ENCODE assay signal across 8 cellular contexts in genomic region chr10:69327463-69328345, GRCh38. TPM values are rescaled to one million over a fixed set of nuclear protein-coding genes. Genes with fewer than 3 reads are reported as not detected.
DNase-seq lines count a peak whose midpoint lies in the region; ATAC-seq and TF ChIP-seq lines count a peak whose summit lies in the region.

No MANE protein-coding gene starts in this region.

- DNase-seq in GM06990 (ENCODE audit: extremely low read depth, insufficient read length): peak; percentile 47
- DNase-seq in NB4 (ENCODE audit: low read depth): peak; percentile 64
- peak; percentile 22 for DNase-seq in activated T-helper 2 cell treated with anti-CD3 and anti-CD28 coated beads, Interferon-gamma antibody, Interleukin-2, Interleukin-4, amounts not matched to agents 10 μg/mL and 5 μg/mL and 100 μg/mL, durations not matched to agents 14 hours and 24 hours and 36 hours (ENCODE audit: low spot score)
- DNase-seq in foreskin fibroblast: peak; percentile 67 to 71
- DNase-seq in nucleus accumbens (lab: John Stamatoyannopoulos, UW): peak in 41 of 56 donors; percentile 13 to 84 (median 45)
- DNase-seq in ecto neural progenitor cell (ENCODE audit: low spot score): no peak
- no peak for DNase-seq in NCI-H82 (lab: John Stamatoyannopoulos, UW)

- H3K36me3 ChIP-seq in GM06990 (ENCODE audit: control insufficient read depth, insufficient read depth, low read length): peaks cover 2% of the 10 kb centered on the region; the same call in 1 of the 2 replicates

- TF ChIP-seq POLR2A in NB4 (IDR thresholded peaks at IDR 0.05; ENCODE audit: extremely low read depth, insufficient read length): no peak

- H3K27ac Mint-ChIP-seq in activated T-helper 2 cell treated with anti-CD3 and anti-CD28 coated beads, Interferon-gamma antibody, Interleukin-2, Interleukin-4, amounts not matched to agents 10 μg/mL and 5 μg/mL and 100 μg/mL, durations not matched to agents 14 hours and 24 hours and 36 hours: peak overlapping the region; percentile 60

- TF ChIP-seq CTCF in GM06990 (IDR thresholded peaks at IDR 0.05; ENCODE audit: insufficient read depth, low read length, poor library complexity, severe bottlenecking) (no peak), NB4 (IDR thresholded peaks at IDR 0.05; ENCODE audit: low read depth, low read length) (no peak), foreskin fibroblast (IDR thresholded peaks at IDR 0.05; ENCODE audit: low read depth, low read length) (no peak)

- peaks cover 33% of the 10 kb centered on the region for H3K36me3 Mint-ChIP-seq in activated T-helper 2 cell treated with anti-CD3 and anti-CD28 coated beads, Interferon-gamma antibody, Interleukin-2, Interleukin-4, amounts not matched to agents 10 μg/mL and 5 μg/mL and 100 μg/mL, durations not matched to agents 14 hours and 24 hours and 36 hours (ENCODE audit: low read depth)

- ATAC-seq in GM21825 (IDR thresholded peaks at IDR 0.05; ENCODE audit: unreplicated experiment): peak; percentile 81

- no peaks in the 10 kb centered on the region for H3K9me3 Mint-ChIP-seq in activated T-helper 2 cell treated with anti-CD3 and anti-CD28 coated beads, Interferon-gamma antibody, Interleukin-2, Interleukin-4, amounts not matched to agents 10 μg/mL and 5 μg/mL and 100 μg/mL, durations not matched to agents 14 hours and 24 hours and 36 hours

- intact Hi-C loops in activated T-helper 2 cell treated with anti-CD3 and anti-CD28 coated beads, Interferon-gamma antibody, Interleukin-2, Interleukin-4, amounts not matched to agents 10 μg/mL and 5 μg/mL and 100 μg/mL, durations not matched to agents 14 hours and 24 hours and 36 hours (cut with micrococcal nuclease): loop anchor here (1.0 to 2.0 kb wide), 3 partner anchors 7 to 65 kb away; no protein-coding TSS in a partner anchor

- peak overlapping the region; percentile 59 for H3K4me3 Mint-ChIP-seq in activated T-helper 2 cell treated with anti-CD3 and anti-CD28 coated beads, Interferon-gamma antibody, Interleukin-2, Interleukin-4, amounts not matched to agents 10 μg/mL and 5 μg/mL and 100 μg/mL, durations not matched to agents 14 hours and 24 hours and 36 hours (ENCODE audit: low read depth)

- no peaks in the 10 kb centered on the region for H3K27me3 Mint-ChIP-seq in activated T-helper 2 cell treated with anti-CD3 and anti-CD28 coated beads, Interferon-gamma antibody, Interleukin-2, Interleukin-4, amounts not matched to agents 10 μg/mL and 5 μg/mL and 100 μg/mL, durations not matched to agents 14 hours and 24 hours and 36 hours (ENCODE audit: low read depth)

- H3K4me3 ChIP-seq in GM06990 (replicated peaks; ENCODE audit: low read depth, low read length): peak overlapping the region; percentile 57
- H3K4me3 ChIP-seq in NB4 (ENCODE audit: low read depth, low read length): peak overlapping the region; percentile 2
- peak overlapping the region; percentile 3 to 13 for H3K4me3 ChIP-seq in foreskin fibroblast (ENCODE audit: low read depth in 1 of 2, low read length in 2 of 2)

- peaks cover 34% of the 10 kb centered on the region for H3K4me1 Mint-ChIP-seq in activated T-helper 2 cell treated with anti-CD3 and anti-CD28 coated beads, Interferon-gamma antibody, Interleukin-2, Interleukin-4, amounts not matched to agents 10 μg/mL and 5 μg/mL and 100 μg/mL, durations not matched to agents 14 hours and 24 hours and 36 hours (ENCODE audit: low read depth)

- H3K27me3 ChIP-seq in GM06990 (replicated peaks; ENCODE audit: control insufficient read depth, insufficient read depth, low read length): no peaks in the 10 kb centered on the region

RNA-seq across cellular contexts. Expression of gene HK1, which starts 49.4 kb away (rescaled TPM):
- 197 TPM in 2 replicates for total RNA-seq in activated T-helper 2 cell treated with anti-CD3 and anti-CD28 coated beads, Interferon-gamma antibody, Interleukin-2, Interleukin-4, amounts not matched to agents 10 μg/mL and 5 μg/mL and 100 μg/mL, durations not matched to agents 14 hours and 24 hours and 36 hours

Comparison
In these comparisons a context has a peak if more than half of its experiments do, and no peak if none do; other contexts are left out.
1. DNase-seq: peak in GM06990 (single experiment), NB4 (single experiment), activated T-helper 2 cell treated with anti-CD3 and anti-CD28 coated beads, Interferon-gamma antibody, Interleukin-2, Interleukin-4, amounts not matched to agents 10 μg/mL and 5 μg/mL and 100 μg/mL, durations not matched to agents 14 hours and 24 hours and 36 hours (single experiment), foreskin fibroblast (2 of 2) and nucleus accumbens (41 of 56); none in ecto neural progenitor cell (single experiment) and NCI-H82 (single experiment).
2. H3K4me3 ChIP-seq: peak in every context shown above with its lines; median percentile 57 in GM06990; 8 in foreskin fibroblast; 2 in NB4.